In the genomic region with DNA sequence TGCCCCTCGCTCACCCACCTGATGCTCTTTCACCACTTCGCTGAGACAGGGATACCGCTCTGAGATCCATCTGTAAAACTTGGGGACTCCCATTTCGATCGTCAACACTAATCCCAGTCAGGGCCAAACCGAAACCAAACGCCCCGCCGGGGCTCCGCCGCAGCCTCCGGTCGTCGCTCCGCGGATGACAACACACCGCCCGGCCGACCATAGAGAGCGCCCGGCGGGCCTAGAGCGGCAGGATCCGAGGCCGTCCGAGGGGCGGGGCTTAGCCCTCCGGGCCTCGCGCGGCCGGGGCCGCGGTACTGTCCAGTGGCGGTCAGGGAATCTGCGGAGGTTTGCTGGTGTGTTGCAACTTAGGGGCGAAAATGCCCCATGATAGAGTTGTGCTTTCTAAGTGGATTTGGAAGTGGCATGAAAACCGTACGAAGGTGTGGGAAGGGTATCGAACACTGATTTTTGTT, we compare ENCODE assay signal across 1 cellular context.
TF ChIP-seq lines count a peak whose summit lies in the region.

A gene with protein sequence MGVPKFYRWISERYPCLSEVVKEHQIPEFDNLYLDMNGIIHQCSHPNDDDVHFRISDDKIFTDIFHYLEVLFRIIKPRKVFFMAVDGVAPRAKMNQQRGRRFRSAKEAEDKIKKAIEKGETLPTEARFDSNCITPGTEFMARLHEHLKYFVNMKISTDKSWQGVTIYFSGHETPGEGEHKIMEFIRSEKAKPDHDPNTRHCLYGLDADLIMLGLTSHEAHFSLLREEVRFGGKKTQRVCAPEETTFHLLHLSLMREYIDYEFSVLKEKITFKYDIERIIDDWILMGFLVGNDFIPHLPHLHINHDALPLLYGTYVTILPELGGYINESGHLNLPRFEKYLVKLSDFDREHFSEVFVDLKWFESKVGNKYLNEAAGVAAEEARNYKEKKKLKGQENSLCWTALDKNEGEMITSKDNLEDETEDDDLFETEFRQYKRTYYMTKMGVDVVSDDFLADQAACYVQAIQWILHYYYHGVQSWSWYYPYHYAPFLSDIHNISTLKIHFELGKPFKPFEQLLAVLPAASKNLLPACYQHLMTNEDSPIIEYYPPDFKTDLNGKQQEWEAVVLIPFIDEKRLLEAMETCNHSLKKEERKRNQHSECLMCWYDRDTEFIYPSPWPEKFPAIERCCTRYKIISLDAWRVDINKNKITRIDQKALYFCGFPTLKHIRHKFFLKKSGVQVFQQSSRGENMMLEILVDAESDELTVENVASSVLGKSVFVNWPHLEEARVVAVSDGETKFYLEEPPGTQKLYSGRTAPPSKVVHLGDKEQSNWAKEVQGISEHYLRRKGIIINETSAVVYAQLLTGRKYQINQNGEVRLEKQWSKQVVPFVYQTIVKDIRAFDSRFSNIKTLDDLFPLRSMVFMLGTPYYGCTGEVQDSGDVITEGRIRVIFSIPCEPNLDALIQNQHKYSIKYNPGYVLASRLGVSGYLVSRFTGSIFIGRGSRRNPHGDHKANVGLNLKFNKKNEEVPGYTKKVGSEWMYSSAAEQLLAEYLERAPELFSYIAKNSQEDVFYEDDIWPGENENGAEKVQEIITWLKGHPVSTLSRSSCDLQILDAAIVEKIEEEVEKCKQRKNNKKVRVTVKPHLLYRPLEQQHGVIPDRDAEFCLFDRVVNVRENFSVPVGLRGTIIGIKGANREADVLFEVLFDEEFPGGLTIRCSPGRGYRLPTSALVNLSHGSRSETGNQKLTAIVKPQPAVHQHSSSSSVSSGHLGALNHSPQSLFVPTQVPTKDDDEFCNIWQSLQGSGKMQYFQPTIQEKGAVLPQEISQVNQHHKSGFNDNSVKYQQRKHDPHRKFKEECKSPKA (N-terminal part only) (minus strand): TSS at position 186 of the 464 bp plus-strand sequence. CDS start 93 bp downstream, at position 93.

TF ChIP-seq in WTC11, 78 proteins besides CTCF, POLR2A, EP300 and RAD21 (continued from another document):
- TF ChIP-seq, protein P1, sequence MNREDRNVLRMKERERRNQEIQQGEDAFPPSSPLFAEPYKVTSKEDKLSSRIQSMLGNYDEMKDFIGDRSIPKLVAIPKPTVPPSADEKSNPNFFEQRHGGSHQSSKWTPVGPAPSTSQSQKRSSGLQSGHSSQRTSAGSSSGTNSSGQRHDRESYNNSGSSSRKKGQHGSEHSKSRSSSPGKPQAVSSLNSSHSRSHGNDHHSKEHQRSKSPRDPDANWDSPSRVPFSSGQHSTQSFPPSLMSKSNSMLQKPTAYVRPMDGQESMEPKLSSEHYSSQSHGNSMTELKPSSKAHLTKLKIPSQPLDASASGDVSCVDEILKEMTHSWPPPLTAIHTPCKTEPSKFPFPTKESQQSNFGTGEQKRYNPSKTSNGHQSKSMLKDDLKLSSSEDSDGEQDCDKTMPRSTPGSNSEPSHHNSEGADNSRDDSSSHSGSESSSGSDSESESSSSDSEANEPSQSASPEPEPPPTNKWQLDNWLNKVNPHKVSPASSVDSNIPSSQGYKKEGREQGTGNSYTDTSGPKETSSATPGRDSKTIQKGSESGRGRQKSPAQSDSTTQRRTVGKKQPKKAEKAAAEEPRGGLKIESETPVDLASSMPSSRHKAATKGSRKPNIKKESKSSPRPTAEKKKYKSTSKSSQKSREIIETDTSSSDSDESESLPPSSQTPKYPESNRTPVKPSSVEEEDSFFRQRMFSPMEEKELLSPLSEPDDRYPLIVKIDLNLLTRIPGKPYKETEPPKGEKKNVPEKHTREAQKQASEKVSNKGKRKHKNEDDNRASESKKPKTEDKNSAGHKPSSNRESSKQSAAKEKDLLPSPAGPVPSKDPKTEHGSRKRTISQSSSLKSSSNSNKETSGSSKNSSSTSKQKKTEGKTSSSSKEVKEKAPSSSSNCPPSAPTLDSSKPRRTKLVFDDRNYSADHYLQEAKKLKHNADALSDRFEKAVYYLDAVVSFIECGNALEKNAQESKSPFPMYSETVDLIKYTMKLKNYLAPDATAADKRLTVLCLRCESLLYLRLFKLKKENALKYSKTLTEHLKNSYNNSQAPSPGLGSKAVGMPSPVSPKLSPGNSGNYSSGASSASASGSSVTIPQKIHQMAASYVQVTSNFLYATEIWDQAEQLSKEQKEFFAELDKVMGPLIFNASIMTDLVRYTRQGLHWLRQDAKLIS (CRISPR knock-in tag; IDR thresholded peaks at IDR 0.05; ENCODE audit: borderline replicate concordance), result no peak
- TF ChIP-seq CREM (CRISPR knock-in tag; IDR thresholded peaks at IDR 0.05) (peak; percentile 94), ZNF138 (CRISPR knock-in tag; conservative IDR thresholded peaks at IDR 0.05) (no peak), ATF1 (CRISPR knock-in tag; IDR thresholded peaks at IDR 0.05) (no peak), ZNF671 (CRISPR knock-in tag; IDR thresholded peaks at IDR 0.05) (no peak), JAZF1 (CRISPR knock-in tag; IDR thresholded peaks at IDR 0.05) (no peak), TEAD4 (CRISPR knock-in tag; IDR thresholded peaks at IDR 0.05) (no peak), GRHL2 (CRISPR knock-in tag; IDR thresholded peaks at IDR 0.05; ENCODE audit: insufficient replicate concordance, severe bottlenecking) (no peak), NR2C2 (CRISPR knock-in tag; IDR thresholded peaks at IDR 0.05) (no peak), OVOL2 (CRISPR knock-in tag; IDR thresholded peaks at IDR 0.05; ENCODE audit: borderline replicate concordance) (no peak), FOXK1 (CRISPR knock-in tag; IDR thresholded peaks at IDR 0.05) (peak; percentile 83), MYBL2 (CRISPR knock-in tag; IDR thresholded peaks at IDR 0.05) (no peak), ZNF263 (CRISPR knock-in tag; IDR thresholded peaks at IDR 0.05; ENCODE audit: low read depth) (no peak), SMAD3 (CRISPR knock-in tag; IDR thresholded peaks at IDR 0.05; ENCODE audit: borderline replicate concordance) (no peak), CBFB (CRISPR knock-in tag; IDR thresholded peaks at IDR 0.05; ENCODE audit: low read depth) (no peak), IRF2 (CRISPR knock-in tag; IDR thresholded peaks at IDR 0.05; ENCODE audit: borderline replicate concordance, low read depth) (no peak)
- TF ChIP-seq, protein P2, sequence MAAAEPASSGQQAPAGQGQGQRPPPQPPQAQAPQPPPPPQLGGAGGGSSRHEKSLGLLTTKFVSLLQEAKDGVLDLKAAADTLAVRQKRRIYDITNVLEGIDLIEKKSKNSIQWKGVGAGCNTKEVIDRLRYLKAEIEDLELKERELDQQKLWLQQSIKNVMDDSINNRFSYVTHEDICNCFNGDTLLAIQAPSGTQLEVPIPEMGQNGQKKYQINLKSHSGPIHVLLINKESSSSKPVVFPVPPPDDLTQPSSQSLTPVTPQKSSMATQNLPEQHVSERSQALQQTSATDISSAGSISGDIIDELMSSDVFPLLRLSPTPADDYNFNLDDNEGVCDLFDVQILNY (CRISPR knock-in tag; IDR thresholded peaks at IDR 0.05), result 0 out of 2 replicates have a peak, but pooled peaks have one; percentile 49
- TF ChIP-seq, protein P3, sequence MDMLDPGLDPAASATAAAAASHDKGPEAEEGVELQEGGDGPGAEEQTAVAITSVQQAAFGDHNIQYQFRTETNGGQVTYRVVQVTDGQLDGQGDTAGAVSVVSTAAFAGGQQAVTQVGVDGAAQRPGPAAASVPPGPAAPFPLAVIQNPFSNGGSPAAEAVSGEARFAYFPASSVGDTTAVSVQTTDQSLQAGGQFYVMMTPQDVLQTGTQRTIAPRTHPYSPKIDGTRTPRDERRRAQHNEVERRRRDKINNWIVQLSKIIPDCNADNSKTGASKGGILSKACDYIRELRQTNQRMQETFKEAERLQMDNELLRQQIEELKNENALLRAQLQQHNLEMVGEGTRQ (CRISPR knock-in tag; IDR thresholded peaks at IDR 0.05), result no peak
